In the genomic region with DNA sequence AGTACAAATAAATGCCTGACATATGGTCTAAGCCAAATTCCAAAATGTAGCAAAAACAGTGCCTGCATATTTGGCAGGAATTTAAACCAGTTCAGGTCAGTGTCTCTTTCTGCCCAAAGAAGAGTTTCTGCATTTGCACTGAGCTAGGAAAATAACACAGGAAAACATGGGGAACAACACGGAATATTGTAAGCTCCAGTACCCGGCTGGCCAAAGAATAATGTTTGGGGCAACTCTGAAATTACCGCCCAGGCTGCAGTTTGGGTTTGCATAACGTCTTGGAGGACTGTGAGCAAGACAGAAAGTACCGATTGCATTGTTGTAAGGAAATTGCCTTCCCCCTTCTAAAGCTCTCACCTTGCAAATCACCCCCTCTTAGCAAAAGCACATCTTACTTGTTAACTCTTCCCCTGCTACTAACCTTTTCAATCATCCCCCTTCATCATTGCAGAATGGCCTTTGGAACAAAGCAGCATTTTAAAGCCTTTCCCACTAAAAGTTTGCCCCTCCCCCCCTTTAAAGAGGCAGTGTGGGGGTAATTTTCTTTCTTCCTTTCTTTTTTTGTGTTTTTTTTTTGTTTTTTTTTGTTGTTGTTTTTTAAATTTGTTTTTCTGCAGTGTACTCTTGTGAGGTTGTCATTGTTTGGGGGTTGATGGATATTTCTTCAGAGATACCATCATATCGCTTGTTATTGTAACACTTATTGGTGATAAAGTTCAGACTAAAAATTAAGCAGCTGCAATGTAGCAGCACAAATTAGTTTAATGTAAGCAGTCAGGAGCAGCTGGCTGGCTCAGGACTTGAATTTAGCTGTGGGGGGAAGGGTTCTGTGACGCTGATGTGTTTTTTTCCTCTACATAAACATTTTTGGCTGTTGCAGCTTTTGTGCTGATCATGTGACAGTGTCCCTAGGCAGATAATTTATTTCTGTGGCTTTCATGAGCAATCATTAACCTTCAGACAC, we compare ENCODE assay signal across 8 cellular contexts.
DNase-seq lines count a peak whose midpoint lies in the region; TF ChIP-seq lines count a peak whose summit lies in the region.

No MANE protein-coding gene starts in this region.

- H3K4me3 ChIP-seq in CD8-positive, alpha-beta memory T cell (ENCODE audit: low read length) = no peak overlapping the region
- peak overlapping the region; percentile 26 to 56 for H3K4me3 ChIP-seq in duodenal mucosa (ENCODE audit: low read depth in 1 of 2, low read length in 2 of 2)

- peak overlapping the region in 4 of 7 donors; percentile 21 to 70 (median 46) for H3K4me3 Mint-ChIP-seq in CD8-positive, alpha-beta memory T cell
- H3K4me3 Mint-ChIP-seq in neural crest cell = peak overlapping the region; percentile 53

- H3K9ac ChIP-seq in duodenal mucosa (ENCODE audit: low read depth in 1 of 2, low read length in 2 of 2) = peak overlapping the region in 1 of 2 donors; percentile 27

- no peak for DNase-seq in CD8-positive, alpha-beta memory T cell
- DNase-seq in H4 (ENCODE audit: low spot score) = peak; percentile 45
- peak; percentile 66 for DNase-seq in NCI-H2227 (lab: John Stamatoyannopoulos, UW; ENCODE audit: unreplicated experiment)
- DNase-seq in neural crest cell (ENCODE audit: low read depth, low spot score) = no peak
- DNase-seq in KG1 (lab: John Stamatoyannopoulos, UW) = no peak
- no peak for DNase-seq in NAMALWA (ENCODE audit: low spot score)
- no peak for DNase-seq in Kasumi-1 (lab: John Stamatoyannopoulos, UW)

- POLR2A ChIA-PET in CD8-positive, alpha-beta memory T cell (lab: Charles Lee) = no interaction called here

- peak overlapping the region; percentile 51 for H3K27ac ChIP-seq in CD8-positive, alpha-beta memory T cell (ENCODE audit: low read depth, low read length)
- no peak overlapping the region for H3K27ac ChIP-seq in duodenal mucosa (ENCODE audit: low read depth, low read length)

- CTCF ChIA-PET in CD8-positive, alpha-beta memory T cell (lab: Charles Lee) = interaction anchor here (1.2 kb wide), 1 partner anchor 102 kb away, joined by 3 read pairs; no protein-coding TSS in a partner anchor

- H3K36me3 Mint-ChIP-seq in CD8-positive, alpha-beta memory T cell = no peaks in the 10 kb centered on the region
- H3K36me3 Mint-ChIP-seq in neural crest cell (ENCODE audit: low read depth) = no peaks in the 10 kb centered on the region

- no peak for TF ChIP-seq CTCF in neural crest cell (conservative IDR thresholded peaks at IDR 0.05)

- H3K27ac Mint-ChIP-seq in CD8-positive, alpha-beta memory T cell = no peak overlapping the region
- peak overlapping the region; percentile 95 for H3K27ac Mint-ChIP-seq in neural crest cell (ENCODE audit: unreplicated experiment)

- no peaks in the 10 kb centered on the region for H3K9me3 Mint-ChIP-seq in CD8-positive, alpha-beta memory T cell
- H3K9me3 Mint-ChIP-seq in neural crest cell = peaks cover 3% of the 10 kb centered on the region

- no peaks in the 10 kb centered on the region for H3K36me3 ChIP-seq in CD8-positive, alpha-beta memory T cell (ENCODE audit: insufficient read depth, low read length)
- no peaks in the 10 kb centered on the region for H3K36me3 ChIP-seq in duodenal mucosa (ENCODE audit: control insufficient read depth in 1 of 2, insufficient read depth in 2 of 2, low read length in 2 of 2)

- peaks cover 13 to 24% (median 22%) of the 10 kb centered on the region in 3 donors for H3K4me1 Mint-ChIP-seq in CD8-positive, alpha-beta memory T cell
- peaks cover 73% of the 10 kb centered on the region for H3K4me1 Mint-ChIP-seq in neural crest cell

- H3K9me3 ChIP-seq in CD8-positive, alpha-beta memory T cell (ENCODE audit: low read length) = no peaks in the 10 kb centered on the region
- no peaks in the 10 kb centered on the region for H3K9me3 ChIP-seq in duodenal mucosa (ENCODE audit: control insufficient read depth in 1 of 2, low read length in 2 of 2)

- H3K27me3 ChIP-seq in CD8-positive, alpha-beta memory T cell (ENCODE audit: insufficient read depth, low read length, poor library complexity, severe bottlenecking) = no peaks in the 10 kb centered on the region
- H3K27me3 ChIP-seq in duodenal mucosa (ENCODE audit: control insufficient read depth in 1 of 2, insufficient read depth in 2 of 2, low read length in 2 of 2) = no peaks in the 10 kb centered on the region

- H3K4me1 ChIP-seq in CD8-positive, alpha-beta memory T cell (ENCODE audit: insufficient read depth, low read length) = no peaks in the 10 kb centered on the region
- H3K4me1 ChIP-seq in duodenal mucosa (ENCODE audit: control insufficient read depth in 1 of 2, insufficient read depth in 2 of 2, low read length in 2 of 2) = peaks cover 9 to 19% of the 10 kb centered on the region in 2 donors

- H3K27me3 Mint-ChIP-seq in CD8-positive, alpha-beta memory T cell = peaks cover 0 to 1% of the 10 kb centered on the region in 2 donors
- H3K27me3 Mint-ChIP-seq in neural crest cell (ENCODE audit: low read depth) = no peaks in the 10 kb centered on the region

Comparison
In these comparisons a context has a peak if more than half of its experiments do, and no peak if none do; other contexts are left out.
1. DNase-seq: peak in H4 (single experiment) and NCI-H2227 (single experiment); none in CD8-positive, alpha-beta memory T cell (0 of 5), neural crest cell (single experiment), KG1 (single experiment), NAMALWA (single experiment) and Kasumi-1 (0 of 2).